Comparison of ENCODE assay signal across 14 cellular contexts in genomic region chr11:27926469-27926868, GRCh38.
DNase-seq lines count a peak whose midpoint lies in the region; ATAC-seq and TF ChIP-seq lines count a peak whose summit lies in the region.
"Had no signal": no experiment of that assay in that cellular context is flagged by ENCODE, and none has a peak within 500 bp of the region (broad histone marks: within the 10 kb centered on the region; RNA-seq: fewer than 3 reads in every experiment).

No MANE protein-coding gene starts in this region.

- H3K4me1 Mint-ChIP-seq in CD4-positive, alpha-beta T cell (ENCODE audit: low read depth) = no peaks in the 10 kb centered on the region

- in situ Hi-C loops in brain microvascular endothelial cell (cut with HindIII; ENCODE audit: low pct_ligation_motif_present, low sequenced_read_pairs) = no loop called here

- H3K36me3 ChIP-seq in brain microvascular endothelial cell (replicated peaks) = no peaks in the 10 kb centered on the region

- H3K27ac ChIP-seq in HL-60 (replicated peaks) (peak overlapping the region; percentile 45), brain microvascular endothelial cell (peak overlapping the region; percentile 22)
- H3K27ac ChIP-seq in CD4-positive, alpha-beta T cell (ENCODE audit: low read depth, low read length) = no peak overlapping the region

- H3K9me3 ChIP-seq in CD4-positive, alpha-beta T cell (ENCODE audit: control insufficient read depth, low read length) = no peaks in the 10 kb centered on the region

- H3K9me3 Mint-ChIP-seq in CD4-positive, alpha-beta T cell = peaks cover 2% of the 10 kb centered on the region

- intact Hi-C loops in CD4-positive, alpha-beta T cell (cut with DNase I, micrococcal nuclease) = no loop called here

- DNase-seq in HL-60 (ENCODE audit: low read depth in 1 of 2, low spot score in 1 of 2) (no peak), RPMI7951 (ENCODE audit: low read depth) (peak; percentile 45), brain microvascular endothelial cell (no peak), NCI-H2227 (lab: John Stamatoyannopoulos, UW; ENCODE audit: unreplicated experiment) (no peak), HPDE6-E6E7 (ENCODE audit: extremely low spot score) (no peak)
- no peak for DNase-seq in CD4-positive, alpha-beta T cell
- DNase-seq: DMS 273 treated with DMSO at 0.1 percent for 48 hours; NCI-H1436 treated with DMSO at 0.1 percent for 48 hours; NCI-H2081 treated with DMSO at 0.1 percent for 48 hours; NCI-H2227 treated with DMSO at 0.1 percent for 48 hours; NCI-H526; NK-92 treated with Interleukin-12 subunit alpha and Interleukin-12 subunit beta, amount 100 ng/mL, for 24 hours had no signal

- CTCF ChIA-PET in CD4-positive, alpha-beta T cell (lab: Charles Lee) = no interaction called here

- POLR2A ChIA-PET in CD4-positive, alpha-beta T cell (lab: Charles Lee) = no interaction called here

- H3K27me3 Mint-ChIP-seq in CD4-positive, alpha-beta T cell = no peaks in the 10 kb centered on the region

- no peaks in the 10 kb centered on the region for H3K27me3 ChIP-seq in HL-60 (ENCODE audit: insufficient read depth, poor library complexity, severe bottlenecking)
- no peaks in the 10 kb centered on the region for H3K27me3 ChIP-seq in brain microvascular endothelial cell (replicated peaks)
- H3K27me3 ChIP-seq in CD4-positive, alpha-beta T cell (ENCODE audit: control insufficient read depth, insufficient read depth, low read length) = no peaks in the 10 kb centered on the region

- no peak for ATAC-seq in CD4-positive, alpha-beta T cell (ENCODE audit: poor library complexity)
- no peak for ATAC-seq in HG03039 (IDR thresholded peaks at IDR 0.05; ENCODE audit: unreplicated experiment)
- ATAC-seq: Right ventricle myocardium inferior had no signal

- no peak overlapping the region for H3K4me3 ChIP-seq in HL-60 (replicated peaks; ENCODE audit: insufficient read depth, low read length)
- H3K4me3 ChIP-seq in brain microvascular endothelial cell (ENCODE audit: low read depth, low read length) = no peak overlapping the region

- TF ChIP-seq CTCF in HL-60 (IDR thresholded peaks at IDR 0.05; ENCODE audit: insufficient read depth, low read length) = no peak
- no peak for TF ChIP-seq CTCF in brain microvascular endothelial cell (IDR thresholded peaks at IDR 0.05; ENCODE audit: low read depth, low read length, missing control alignments)
- no peak for TF ChIP-seq CTCF in CD4-positive, alpha-beta T cell (IDR thresholded peaks at IDR 0.05)

- no peak overlapping the region for H3K27ac Mint-ChIP-seq in CD4-positive, alpha-beta T cell

- H3K4me3 Mint-ChIP-seq in CD4-positive, alpha-beta T cell = no peak overlapping the region

- H3K36me3 Mint-ChIP-seq in CD4-positive, alpha-beta T cell (ENCODE audit: low read depth) = no peaks in the 10 kb centered on the region
